In the genomic region with DNA sequence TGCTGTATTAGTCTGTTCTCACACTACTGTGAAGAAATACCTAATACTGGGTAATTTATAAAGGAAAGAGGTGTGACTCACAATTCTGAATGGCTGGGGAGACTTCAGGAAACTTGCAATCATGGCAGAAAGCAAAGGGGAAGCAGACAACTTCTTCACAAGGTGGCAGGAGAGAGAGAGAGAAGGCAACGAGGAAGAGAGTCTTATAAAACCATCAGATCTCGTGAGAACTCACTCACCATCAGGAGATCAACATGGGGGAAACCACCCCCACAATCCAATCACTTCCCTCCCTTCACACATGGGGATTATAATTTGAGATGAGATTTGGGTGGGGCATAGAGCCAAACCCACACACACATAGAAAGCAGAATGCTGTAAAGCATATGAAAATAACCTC, we compare ENCODE assay signal across 26 cellular contexts.
DNase-seq lines count a peak whose midpoint lies in the region; ATAC-seq, FAIRE-seq and TF ChIP-seq lines count a peak whose summit lies in the region.
"Had no signal": no experiment of that assay in that cellular context is flagged by ENCODE, and none has a peak within 500 bp of the region (broad histone marks: within the 10 kb centered on the region; RNA-seq: fewer than 3 reads in every experiment).

No MANE protein-coding gene starts in this region.

- DNase-seq in GM23248 (peak; percentile 3), LHCN-M2 (ENCODE audit: low read depth) (peak; percentile 10), OCI-LY7 (ENCODE audit: low spot score) (peak; percentile 9), endothelial cell of umbilical vein (ENCODE audit: low read depth, low spot score) (no peak), NOMO-1 treated with dmso at 0.1 percent for 144 hours (lab: John Stamatoyannopoulos, UW; ENCODE audit: unreplicated experiment) (no peak)
- no peak for DNase-seq in activated naive CD4-positive, alpha-beta T cell treated with anti-CD3 and anti-CD28 coated beads for 36 hours
- DNase-seq: Calu3; CD8-positive, alpha-beta T cell; GOT3; HFFc6; NCI-H1417 treated with DMSO at 0.1 percent for 48 hours; NCI-H187 treated with DMSO at 0.1 percent for 48 hours; NCI-H2227 treated with DMSO at 0.1 percent for 48 hours; NCI-H524; NCI-H82; SHP77; T-helper 1 cell had no signal

- H3K9me1 ChIP-seq in endothelial cell of umbilical vein (replicated peaks; ENCODE audit: control insufficient read depth, extremely low read depth, insufficient read depth, low read length): no peaks in the 10 kb centered on the region

- H3K4me1 ChIP-seq in GM23248 (ENCODE audit: insufficient read depth): no peaks in the 10 kb centered on the region
- no peaks in the 10 kb centered on the region for H3K4me1 ChIP-seq in OCI-LY7 (ENCODE audit: insufficient read depth, low read length, poor library complexity, severe bottlenecking)
- no peaks in the 10 kb centered on the region for H3K4me1 ChIP-seq in endothelial cell of umbilical vein (ENCODE audit: control insufficient read depth, extremely low read depth, insufficient read depth, low read length)
- H3K4me1 ChIP-seq: A549 had no signal

- H3K27ac ChIP-seq in GM23248 (no peak overlapping the region), OCI-LY7 (ENCODE audit: low read depth, low read length, poor library complexity, severe bottlenecking) (no peak overlapping the region), endothelial cell of umbilical vein (ENCODE audit: insufficient read depth, low read depth, low read length) (no peak overlapping the region)
- H3K27ac ChIP-seq: A549, SK-N-MC had no signal

- H3K27me3 ChIP-seq in GM23248 (replicated peaks; ENCODE audit: insufficient read depth) (no peaks in the 10 kb centered on the region), endothelial cell of umbilical vein (ENCODE audit: control insufficient read depth in 2 of 2, insufficient read depth in 2 of 2, low read length in 2 of 2) (no peaks in the 10 kb centered on the region)

- FAIRE-seq in endothelial cell of umbilical vein (lab: Jason Lieb, UNC): no peak
- FAIRE-seq: A549, GM12892, GM18507, HTR-8/SVneo, RCC 7860 had no signal

- H3K4me3 Mint-ChIP-seq in activated naive CD4-positive, alpha-beta T cell treated with anti-CD3 and anti-CD28 coated beads for 36 hours: no peak overlapping the region
- H3K4me3 Mint-ChIP-seq: CD8-positive, alpha-beta T cell; HFFc6; IgD-negative memory B cell had no signal

- no peaks in the 10 kb centered on the region for H3K4me1 Mint-ChIP-seq in activated naive CD4-positive, alpha-beta T cell treated with anti-CD3 and anti-CD28 coated beads for 36 hours (ENCODE audit: low read depth)
- H3K4me1 Mint-ChIP-seq: IgD-negative memory B cell had no signal

- BruUV-seq in OCI-LY7 (replicated peaks; lab: Mats Ljungman, UMichigan) (no TSS peak), endothelial cell of umbilical vein (replicated peaks; lab: Mats Ljungman, UMichigan) (no TSS peak)

- H3K4me2 ChIP-seq in GM23248 (ENCODE audit: unreplicated experiment): no peak overlapping the region
- H3K4me2 ChIP-seq in OCI-LY7 (ENCODE audit: low read length): no peak overlapping the region
- no peak overlapping the region for H3K4me2 ChIP-seq in endothelial cell of umbilical vein (ENCODE audit: insufficient read depth, low read length)
- H3K4me2 ChIP-seq: A549 had no signal

- POLR2A ChIA-PET in OCI-LY7 (lab: Charles Lee): interaction anchor here (0.5 to 1.0 kb wide), 3 partner anchors 9 to 670 kb away, joined by 3 read pairs; no protein-coding TSS in a partner anchor
- POLR2A ChIA-PET in endothelial cell of umbilical vein (lab: Charles Lee): no interaction called here

- no peak for TF ChIP-seq POLR2A in endothelial cell of umbilical vein (IDR thresholded peaks at IDR 0.05; ENCODE audit: low read depth, low read length)

- dilution Hi-C loops in endothelial cell of umbilical vein (cut with MboI; ENCODE audit: extremely low pct_ligation_motif_present, low sequenced_read_pairs): no loop called here

- ATAC-seq in HG02798 (IDR thresholded peaks at IDR 0.05; ENCODE audit: poor library complexity, unreplicated experiment) (no peak), GM21423 (IDR thresholded peaks at IDR 0.05; ENCODE audit: unreplicated experiment) (no peak)
- ATAC-seq: A549; CD8-positive, alpha-beta T cell had no signal

- H3K27me3 Mint-ChIP-seq in activated naive CD4-positive, alpha-beta T cell treated with anti-CD3 and anti-CD28 coated beads for 36 hours (ENCODE audit: low read depth): no peaks in the 10 kb centered on the region
- H3K27me3 Mint-ChIP-seq: IgD-negative memory B cell had no signal

- no peak overlapping the region for H3K4me3 ChIP-seq in GM23248
- H3K4me3 ChIP-seq in OCI-LY7 (ENCODE audit: low read depth, low read length, poor library complexity, severe bottlenecking): no peak overlapping the region
- H3K4me3 ChIP-seq in endothelial cell of umbilical vein (replicated peaks in 1 of 3; ENCODE audit: insufficient read depth in 1 of 3, low read depth in 1 of 3, low read length in 3 of 3): no peak overlapping the region
- H3K4me3 ChIP-seq: A549, SK-N-MC had no signal

- H3K9ac ChIP-seq in GM23248 (no peak overlapping the region), endothelial cell of umbilical vein (replicated peaks; ENCODE audit: extremely low read depth, insufficient read depth, low read length) (no peak overlapping the region)

- no peaks in the 10 kb centered on the region for H3K36me3 Mint-ChIP-seq in activated naive CD4-positive, alpha-beta T cell treated with anti-CD3 and anti-CD28 coated beads for 36 hours (ENCODE audit: low read depth)
- H3K36me3 Mint-ChIP-seq: CD8-positive, alpha-beta T cell; IgD-negative memory B cell had no signal

- no peak overlapping the region for H3K27ac Mint-ChIP-seq in activated naive CD4-positive, alpha-beta T cell treated with anti-CD3 and anti-CD28 coated beads for 36 hours
- H3K27ac Mint-ChIP-seq: CD8-positive, alpha-beta T cell; HFFc6 had no signal

- in situ Hi-C loops in GM23248 (cut with MboI): no loop called here

- peaks cover 22% of the 10 kb centered on the region for H3K9me3 Mint-ChIP-seq in activated naive CD4-positive, alpha-beta T cell treated with anti-CD3 and anti-CD28 coated beads for 36 hours
- H3K9me3 Mint-ChIP-seq: HFFc6 had no signal

- CTCF ChIA-PET in OCI-LY7 (lab: Charles Lee; ENCODE audit: unreplicated experiment): no interaction called here
- CTCF ChIA-PET in endothelial cell of umbilical vein (lab: Charles Lee): no interaction called here
- CTCF ChIA-PET in activated naive CD4-positive, alpha-beta T cell treated with anti-CD3 and anti-CD28 coated beads for 36 hours (lab: Charles Lee): no interaction called here

- no peak for TF ChIP-seq CTCF in OCI-LY7 (conservative IDR thresholded peaks at IDR 0.05; ENCODE audit: low read length)
- no peak for TF ChIP-seq CTCF in endothelial cell of umbilical vein (IDR thresholded peaks at IDR 0.05; ENCODE audit: extremely low read depth in 1 of 2, insufficient read depth in 1 of 2, low read depth in 1 of 2, low read length in 2 of 2)

- H3K9me2 ChIP-seq in GM23248 (ENCODE audit: insufficient read depth): no peaks in the 10 kb centered on the region
- no peaks in the 10 kb centered on the region for H3K9me2 ChIP-seq in OCI-LY7 (ENCODE audit: insufficient read depth, low read length)

- no peaks in the 10 kb centered on the region for H4K20me1 ChIP-seq in GM23248 (ENCODE audit: insufficient read depth)
- H4K20me1 ChIP-seq in OCI-LY7 (ENCODE audit: insufficient read depth, low read length): no peaks in the 10 kb centered on the region
- H4K20me1 ChIP-seq in endothelial cell of umbilical vein (replicated peaks; ENCODE audit: control insufficient read depth, extremely low read depth, insufficient read depth, low read length): no peaks in the 10 kb centered on the region

- no peaks in the 10 kb centered on the region for H3F3A ChIP-seq in GM23248 (ENCODE audit: insufficient read depth)

- H3K79me2 ChIP-seq in GM23248 (ENCODE audit: insufficient read depth) (no peaks in the 10 kb centered on the region), OCI-LY7 (ENCODE audit: insufficient read depth, low read depth, low read length) (no peaks in the 10 kb centered on the region), endothelial cell of umbilical vein (ENCODE audit: control insufficient read depth, insufficient read depth, low read length) (no peaks in the 10 kb centered on the region)

- 69 to 83% methylated on average over 2 of the region's 2 CpGs for WGBS in GM23248 (ENCODE audit: low coverage in 1 of 2, low lambda C conversion rate in 2 of 2, missing lambda C conversion rate in 2 of 2), 2 experiments

- H3K36me3 ChIP-seq in GM23248 (ENCODE audit: low read depth) (no peaks in the 10 kb centered on the region), OCI-LY7 (ENCODE audit: insufficient read depth, low read length) (peaks cover 2% of the 10 kb centered on the region; the same call in 1 of the 2 replicates), endothelial cell of umbilical vein (ENCODE audit: control insufficient read depth in 2 of 2, extremely low read depth in 1 of 2, insufficient read depth in 2 of 2, low read length in 2 of 2) (no peaks in the 10 kb centered on the region)

- H3K9me3 ChIP-seq in GM23248 (ENCODE audit: low read depth) (no peaks in the 10 kb centered on the region), OCI-LY7 (ENCODE audit: low read length) (peaks cover 33% of the 10 kb centered on the region; the same call in 1 of the 2 replicates), endothelial cell of umbilical vein (replicated peaks; ENCODE audit: control insufficient read depth, insufficient read depth, low read length) (no peaks in the 10 kb centered on the region)
- H3K9me3 ChIP-seq: A549 had no signal

- intact Hi-C loops in OCI-LY7 (cut with micrococcal nuclease; ENCODE audit: unreplicated experiment): no loop called here
- intact Hi-C loops in endothelial cell of umbilical vein (cut with micrococcal nuclease): no loop called here
- intact Hi-C loops in activated naive CD4-positive, alpha-beta T cell treated with anti-CD3 and anti-CD28 coated beads for 36 hours (cut with micrococcal nuclease): no loop called here

- H2AFZ ChIP-seq in GM23248 (no peak overlapping the region), OCI-LY7 (ENCODE audit: low read length) (peak overlapping the region; percentile 59; the same call in 1 of the 2 replicates), endothelial cell of umbilical vein (ENCODE audit: low read depth, low read length) (no peak overlapping the region)

TF ChIP-seq in endothelial cell of umbilical vein, 7 proteins besides CTCF, POLR2A, EP300 and RAD21:
- TF ChIP-seq FOS (IDR thresholded peaks at IDR 0.05; ENCODE audit: borderline replicate concordance, insufficient read depth, low read length): peak; percentile 10
- TF ChIP-seq, protein P1, sequence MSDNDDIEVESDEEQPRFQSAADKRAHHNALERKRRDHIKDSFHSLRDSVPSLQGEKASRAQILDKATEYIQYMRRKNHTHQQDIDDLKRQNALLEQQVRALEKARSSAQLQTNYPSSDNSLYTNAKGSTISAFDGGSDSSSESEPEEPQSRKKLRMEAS (IDR thresholded peaks at IDR 0.05; ENCODE audit: insufficient read depth, insufficient read length): no peak

Comparison
In these comparisons a context has a peak if more than half of its experiments do, and no peak if none do; other contexts are left out.
1. DNase-seq: peak in GM23248 (single experiment), LHCN-M2 (single experiment) and OCI-LY7 (single experiment); none in endothelial cell of umbilical vein (single experiment), activated naive CD4-positive, alpha-beta T cell treated with anti-CD3 and anti-CD28 coated beads for 36 hours (single experiment) and NOMO-1 treated with dmso at 0.1 percent for 144 hours (single experiment).